20 cellular contexts compared by ENCODE assay signal in the genomic region with DNA sequence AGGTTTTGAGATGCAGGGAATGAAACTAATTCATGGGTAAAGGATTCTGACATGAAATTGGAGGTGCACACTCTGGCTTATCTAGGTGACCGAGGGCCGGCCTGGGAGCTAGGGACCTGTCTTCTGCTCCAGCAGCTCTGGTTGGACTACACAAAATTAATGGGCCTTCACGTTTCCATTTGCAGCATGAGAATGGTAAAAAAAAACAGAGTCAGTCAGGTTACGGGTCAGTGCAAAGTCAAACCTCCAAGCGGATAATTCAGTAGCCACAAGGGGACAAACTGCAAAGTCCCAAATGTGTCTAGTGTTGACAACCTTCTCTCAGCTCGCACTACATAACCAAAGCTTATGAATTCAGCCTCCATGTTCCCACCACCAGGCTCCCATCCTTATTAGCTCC.
A peak's percentile ranks its signal among the peaks of the same experiment; 100 is the strongest.
DNase-seq lines count a peak whose midpoint lies in the region; ATAC-seq, FAIRE-seq and TF ChIP-seq lines count a peak whose summit lies in the region.
"Had no signal": no experiment of that assay in that cellular context is flagged by ENCODE, and none has a peak within 500 bp of the region (broad histone marks: within the 10 kb centered on the region; RNA-seq: fewer than 3 reads in every experiment).

No MANE protein-coding gene starts in this region.

- H3K4me1 ChIP-seq in astrocyte (ENCODE audit: insufficient read depth, low read length) = no peaks in the 10 kb centered on the region
- H3K4me1 ChIP-seq: BLaER1 had no signal

- H3K36me3 ChIP-seq in astrocyte (ENCODE audit: insufficient read depth, low read length) = no peaks in the 10 kb centered on the region
- H3K36me3 ChIP-seq: BLaER1 had no signal

- no peak overlapping the region for H3K4me3 ChIP-seq in astrocyte (ENCODE audit: insufficient read depth, low read depth, low read length)
- H3K4me3 ChIP-seq: BLaER1, GM12878, GM23338 had no signal

- DNase-seq in astrocyte (ENCODE audit: low read depth) (no peak), chondrocyte (ENCODE audit: low spot score) (no peak), left kidney (ENCODE audit: low read depth, low spot score) (peak; percentile 54), CD1c-positive myeloid dendritic cell (ENCODE audit: extremely low spot score) (no peak), head of caudate nucleus (no peak)
- DNase-seq: CD4-positive, alpha-beta T cell; CD8-positive, alpha-beta memory T cell; DMS 273 treated with DMSO at 0.1 percent for 48 hours; DMS79; EL; GDM1; H9 had no signal

- H3K27me3 Mint-ChIP-seq in astrocyte (ENCODE audit: low read depth, unreplicated experiment) (no peaks in the 10 kb centered on the region), chondrocyte (ENCODE audit: low read depth) (no peaks in the 10 kb centered on the region)
- H3K27me3 Mint-ChIP-seq: B cell; CD4-positive, alpha-beta T cell; CD8-positive, alpha-beta memory T cell had no signal

- no peaks in the 10 kb centered on the region for H3K27me3 ChIP-seq in astrocyte (ENCODE audit: insufficient read depth, low read length)
- H3K27me3 ChIP-seq: BLaER1 had no signal

- FAIRE-seq in astrocyte (lab: Jason Lieb, UNC) = no peak
- FAIRE-seq: D721Med, GM12878 had no signal

- no peak for ATAC-seq in GM18867 (IDR thresholded peaks at IDR 0.05; ENCODE audit: unreplicated experiment)
- ATAC-seq: GM12878, GM23338, HCT116 had no signal

- peaks cover 4% of the 10 kb centered on the region for H3K9me3 Mint-ChIP-seq in astrocyte (ENCODE audit: unreplicated experiment)
- H3K9me3 Mint-ChIP-seq in chondrocyte (ENCODE audit: low read depth) = peaks cover 7% of the 10 kb centered on the region
- H3K9me3 Mint-ChIP-seq: GM23338, H9 had no signal

- H3K27ac ChIP-seq in astrocyte (ENCODE audit: low read depth, low read length) = no peak overlapping the region
- H3K27ac ChIP-seq: BLaER1, C4-2B had no signal

- H3K36me3 Mint-ChIP-seq in astrocyte (ENCODE audit: low read depth, unreplicated experiment) = no peaks in the 10 kb centered on the region
- no peaks in the 10 kb centered on the region for H3K36me3 Mint-ChIP-seq in chondrocyte (ENCODE audit: low read depth)
- H3K36me3 Mint-ChIP-seq: CD8-positive, alpha-beta memory T cell had no signal

- H4K20me1 ChIP-seq in astrocyte (ENCODE audit: insufficient read depth, low read length) = no peaks in the 10 kb centered on the region
- H4K20me1 ChIP-seq: BLaER1 had no signal

- H3K9ac ChIP-seq in astrocyte (ENCODE audit: low read length) = no peak overlapping the region
- H3K9ac ChIP-seq: BLaER1 had no signal

- H3K79me2 ChIP-seq in astrocyte (ENCODE audit: insufficient read depth, low read length) = no peaks in the 10 kb centered on the region

- TF ChIP-seq CTCF in astrocyte (IDR thresholded peaks at IDR 0.05; ENCODE audit: insufficient read depth, low read depth, low read length) = no peak
- no peak for TF ChIP-seq CTCF in chondrocyte (IDR thresholded peaks at IDR 0.05)

- peaks cover 10% of the 10 kb centered on the region for H3K9me3 ChIP-seq in astrocyte (ENCODE audit: insufficient read depth, low read depth, low read length)
- H3K9me3 ChIP-seq: BLaER1 had no signal

- H3K4me2 ChIP-seq in astrocyte (ENCODE audit: low read length) = no peak overlapping the region
- H3K4me2 ChIP-seq: BLaER1, GM23338 had no signal

- H3K4me1 Mint-ChIP-seq in astrocyte (ENCODE audit: low read depth, unreplicated experiment) = peaks cover 45% of the 10 kb centered on the region
- peaks cover 6% of the 10 kb centered on the region for H3K4me1 Mint-ChIP-seq in chondrocyte (ENCODE audit: low read depth)
- H3K4me1 Mint-ChIP-seq: B cell; CD8-positive, alpha-beta memory T cell; GM23338 had no signal

- H3K27ac Mint-ChIP-seq in astrocyte (ENCODE audit: unreplicated experiment) (peak overlapping the region; percentile 89), chondrocyte (ENCODE audit: unreplicated experiment) (peak overlapping the region; percentile 28)
- H3K27ac Mint-ChIP-seq: B cell; CD4-positive, alpha-beta T cell; GM23338; H9 had no signal

- intact Hi-C loops in head of caudate nucleus (cut with DNase I) = no loop called here

- no peak overlapping the region for H3K4me3 Mint-ChIP-seq in astrocyte (ENCODE audit: unreplicated experiment)
- H3K4me3 Mint-ChIP-seq in chondrocyte (ENCODE audit: unreplicated experiment) = no peak overlapping the region
- H3K4me3 Mint-ChIP-seq: B cell; CD4-positive, alpha-beta T cell; CD8-positive, alpha-beta memory T cell; GM23338; H9 had no signal

- no peak overlapping the region for H2AFZ ChIP-seq in astrocyte (ENCODE audit: low read depth, low read length)
